8 cellular contexts compared by ENCODE assay signal in genomic region chr18:3451166-3451988, GRCh38. TPM values are rescaled to one million over a fixed set of nuclear protein-coding genes. Genes with fewer than 3 reads are reported as not detected.
A peak's percentile ranks its signal among the peaks of the same experiment; 100 is the strongest.
DNase-seq lines count a peak whose midpoint lies in the region; ATAC-seq, FAIRE-seq and TF ChIP-seq lines count a peak whose summit lies in the region.

No MANE protein-coding gene starts in this region.

- H3K27ac Mint-ChIP-seq in endothelial cell (ENCODE audit: unreplicated experiment) (peak overlapping the region; percentile 97), mesothelial cell of epicardium (peak overlapping the region; percentile 99)

- no peak overlapping the region for H2AFZ ChIP-seq in GM23248

- CTCF ChIA-PET in A549 (lab: Yijun Ruan, JAX), result interaction anchor here (0.8 to 11.1 kb wide), 5 partner anchors 143 to 215 kb away, joined by 4 to 109 read pairs (median 14); no protein-coding TSS in a partner anchor

- no peaks in the 10 kb centered on the region for H3K9me3 Mint-ChIP-seq in endothelial cell (ENCODE audit: unreplicated experiment)
- no peaks in the 10 kb centered on the region for H3K9me3 Mint-ChIP-seq in mesothelial cell of epicardium

- H3K4me1 ChIP-seq in A549, result peaks cover 11% of the 10 kb centered on the region
- H3K4me1 ChIP-seq in GM23248 (ENCODE audit: insufficient read depth), result peaks cover 34% of the 10 kb centered on the region
- H3K4me1 ChIP-seq in NT2/D1 (ENCODE audit: insufficient read depth, insufficient read length), result peaks cover 8% of the 10 kb centered on the region

- H3K27ac ChIP-seq in A549 (peak overlapping the region; percentile 98 to 100), GM23248 (peak overlapping the region; percentile 100)

- H3K4me2 ChIP-seq in A549 (peak overlapping the region; percentile 98), GM23248 (ENCODE audit: unreplicated experiment) (peak overlapping the region; percentile 92)

- no peaks in the 10 kb centered on the region for H3K9me3 ChIP-seq in A549
- H3K9me3 ChIP-seq in GM23248 (ENCODE audit: low read depth), result no peaks in the 10 kb centered on the region
- H3K9me3 ChIP-seq in NT2/D1 (ENCODE audit: insufficient read depth, low read length), result no peaks in the 10 kb centered on the region

- POLR2A ChIA-PET in A549 (lab: Yijun Ruan, JAX), result interaction anchor here (1.0 to 11.5 kb wide), 6 partner anchors 8 to 215 kb away, joined by 3 to 146 read pairs (median 22); no protein-coding TSS in a partner anchor

- peaks cover 46% of the 10 kb centered on the region for H3K4me1 Mint-ChIP-seq in endothelial cell (ENCODE audit: unreplicated experiment)
- H3K4me1 Mint-ChIP-seq in mesothelial cell of epicardium, result peaks cover 51% of the 10 kb centered on the region

- no peak for FAIRE-seq in A549 (lab: Jason Lieb, UNC)

- in situ Hi-C loops in GM23248 (cut with MboI), result loop anchor here (10.0 kb wide), 1 partner anchor 213 kb away; no protein-coding TSS in a partner anchor

- H3K27me3 ChIP-seq in GM23248 (replicated peaks; ENCODE audit: insufficient read depth), result no peaks in the 10 kb centered on the region
- no peaks in the 10 kb centered on the region for H3K27me3 ChIP-seq in NT2/D1 (ENCODE audit: insufficient read depth, insufficient read length)

- peaks cover 20% of the 10 kb centered on the region for H3K36me3 Mint-ChIP-seq in endothelial cell (ENCODE audit: low read depth, unreplicated experiment)
- H3K36me3 Mint-ChIP-seq in mesothelial cell of epicardium, result peaks cover 2% of the 10 kb centered on the region

- H3K79me2 ChIP-seq in GM23248 (ENCODE audit: insufficient read depth), result peaks cover 55% of the 10 kb centered on the region

- peak overlapping the region; percentile 93 for H3K4me3 ChIP-seq in A549
- H3K4me3 ChIP-seq in GM23248, result peak overlapping the region; percentile 98
- peak overlapping the region; percentile 91 for H3K4me3 ChIP-seq in NT2/D1 (ENCODE audit: insufficient read length, low read depth)

- no peaks in the 10 kb centered on the region for H4K20me1 ChIP-seq in GM23248 (ENCODE audit: insufficient read depth)

- peak overlapping the region; percentile 99 for H3K9ac ChIP-seq in GM23248
- peak overlapping the region; percentile 92 for H3K9ac ChIP-seq in NT2/D1 (ENCODE audit: insufficient read length, low read depth)

- TF ChIP-seq CTCF in A549 (IDR thresholded peaks at IDR 0.05), result no peak
- TF ChIP-seq CTCF in endothelial cell (IDR thresholded peaks at IDR 0.05; ENCODE audit: unreplicated experiment), result no peak
- no peak for TF ChIP-seq CTCF in mesothelial cell of epicardium (IDR thresholded peaks at IDR 0.05; ENCODE audit: unreplicated experiment)

- H3K27me3 Mint-ChIP-seq in endothelial cell (ENCODE audit: unreplicated experiment) (peaks cover 45% of the 10 kb centered on the region), mesothelial cell of epicardium (ENCODE audit: low read depth) (no peaks in the 10 kb centered on the region)

- peak in 1 of 2 experiments; percentile 8; a peak in 3 of 6 replicates for ATAC-seq in A549
- ATAC-seq in HG03135 (IDR thresholded peaks at IDR 0.05; ENCODE audit: unreplicated experiment), result no peak

- H3K36me3 ChIP-seq in GM23248 (ENCODE audit: low read depth) (peaks cover 3% of the 10 kb centered on the region; the same call in 1 of the 2 replicates), NT2/D1 (ENCODE audit: insufficient read depth, insufficient read length, low read length) (peaks cover 24% of the 10 kb centered on the region)

- no peak for TF ChIP-seq EP300 in A549 (IDR thresholded peaks at IDR 0.05)

- no peak for TF ChIP-seq RAD21 in A549 (conservative IDR thresholded peaks at IDR 0.05 in 1 of 2, IDR thresholded peaks at IDR 0.05 in 1 of 2)

- no peaks in the 10 kb centered on the region for H3K9me2 ChIP-seq in GM23248 (ENCODE audit: insufficient read depth)

- TF ChIP-seq POLR2A in A549 (IDR thresholded peaks at IDR 0.05; ENCODE audit: low read length), result no peak; the same call in 1 of the 2 replicates

- peaks cover 62% of the 10 kb centered on the region for H3F3A ChIP-seq in GM23248 (ENCODE audit: insufficient read depth)

- WGBS in A549 (ENCODE audit: missing lambda C conversion rate), result under 1% methylated on average over 33 of the region's 50 CpGs
- 1% methylated on average over 50 of the region's 50 CpGs for WGBS in GM23248 (ENCODE audit: low coverage in 1 of 2, low lambda C conversion rate in 2 of 2, missing lambda C conversion rate in 2 of 2), 2 experiments

- DNase-seq in A549 (ENCODE audit: low read depth in 1 of 2, low spot score in 1 of 2) (peak in 1 of 2 experiments; percentile 86), GM23248 (peak; percentile 93), NT2/D1 (ENCODE audit: low read depth, low spot score) (no peak), endothelial cell (ENCODE audit: low spot score) (peak; percentile 87), mesothelial cell of epicardium (ENCODE audit: low spot score in 2 of 2, unreplicated experiment in 2 of 2) (peak; percentile 87 to 94)
- peak; percentile 92 for DNase-seq in activated CD8-positive, alpha-beta memory T cell treated with anti-CD3 and anti-CD28 coated beads, Interleukin-2, amount 50 U/mL, for 48 hours
- peak; percentile 63 for DNase-seq in stimulated activated CD8-positive, alpha-beta memory T cell treated with anti-CD3 and anti-CD28 coated beads, Interleukin-15, amount 100 ng/mL, for 24 hours (ENCODE audit: low read depth)

- H3K4me3 Mint-ChIP-seq in endothelial cell (ENCODE audit: unreplicated experiment) (peak overlapping the region; percentile 98), mesothelial cell of epicardium (peak overlapping the region; percentile 96)

TF ChIP-seq in A549, 52 proteins besides CTCF, POLR2A, EP300 and RAD21:
- TF ChIP-seq HOXB5 (CRISPR knock-in tag; IDR thresholded peaks at IDR 0.05) (no peak), CHD4 (IDR thresholded peaks at IDR 0.05; ENCODE audit: borderline replicate concordance) (no peak), CBX8 (IDR thresholded peaks at IDR 0.05) (no peak), ZNF302 (CRISPR knock-in tag; IDR thresholded peaks at IDR 0.05) (no peak), HOXA7 (CRISPR knock-in tag; IDR thresholded peaks at IDR 0.05) (0 out of 2 replicates have a peak, but pooled peaks have one; percentile 14), HDAC2 (IDR thresholded peaks at IDR 0.05) (no peak), NR3C1 (IDR thresholded peaks at IDR 0.05) (no peak), PHF8 (IDR thresholded peaks at IDR 0.05; ENCODE audit: borderline replicate concordance, low read depth) (peak; percentile 8; the same call in 1 of the 2 replicates), RFX5 (IDR thresholded peaks at IDR 0.05) (no peak), MAFK (IDR thresholded peaks at IDR 0.05; ENCODE audit: partially characterized antibody) (no peak), TFCP2L1 (CRISPR knock-in tag; IDR thresholded peaks at IDR 0.05) (peak; percentile 44; the same call in 1 of the 2 replicates), POLR2AphosphoS2 (conservative IDR thresholded peaks at IDR 0.05; ENCODE audit: low read length) (0 out of 2 replicates have a peak, but pooled peaks have one; percentile 47), E2F6 (IDR thresholded peaks at IDR 0.05; ENCODE audit: borderline replicate concordance, low read depth) (no peak), SMC3 (IDR thresholded peaks at IDR 0.05) (no peak), MAZ (IDR thresholded peaks at IDR 0.05; ENCODE audit: borderline replicate concordance, low read depth, low read length) (no peak), HMGXB4 (CRISPR knock-in tag; IDR thresholded peaks at IDR 0.05; ENCODE audit: borderline replicate concordance) (no peak), JUN (IDR thresholded peaks at IDR 0.05) (peak; percentile 40 to 55; a peak in 3 of 5 replicates), BCL3 (IDR thresholded peaks at IDR 0.05) (peak; percentile 15; the same call in 1 of the 3 replicates)

RNA-seq across cellular contexts. Expression of gene TGIF1, which starts 1.4 kb away (rescaled TPM):
- polyA plus RNA-seq in A549 (2011; rRNA removed) (174 and 196 TPM in 2 replicates), A549 (2017; fragmentation: RNase III; extraction: RNeasy Plus Mini Kit Qiagen cat#74134 plus additional on column Dnase treatment) (132 to 160 TPM (median 159 TPM) in 3 replicates), GM23248 (2016; fragmentation: Nextera tagmentation; extraction: Ambion mirVana) (88.0 and 99.4 TPM in 2 replicates)
- polyA plus RNA-seq in A549 (2012; cell fraction: cytosol; rRNA removed), result 187 and 232 TPM in 2 replicates
- polyA plus RNA-seq in A549 (2012; cell fraction: nucleus; rRNA removed), result 218 and 317 TPM in 2 replicates
- polyA minus RNA-seq in A549 (2011; rRNA and poly(A)+ RNA removed), result 302 and 322 TPM in 2 replicates
- 66.9 and 122 TPM in 2 replicates for total RNA-seq in GM23248 (2014; rRNA removed; shearing (Covaris generic))
- total RNA-seq in endothelial cell (ENCODE audit: unreplicated experiment) (72.5 TPM), mesothelial cell of epicardium (96.6 to 110 TPM (median 103 TPM) in 3 replicates)
